In the genomic region with DNA sequence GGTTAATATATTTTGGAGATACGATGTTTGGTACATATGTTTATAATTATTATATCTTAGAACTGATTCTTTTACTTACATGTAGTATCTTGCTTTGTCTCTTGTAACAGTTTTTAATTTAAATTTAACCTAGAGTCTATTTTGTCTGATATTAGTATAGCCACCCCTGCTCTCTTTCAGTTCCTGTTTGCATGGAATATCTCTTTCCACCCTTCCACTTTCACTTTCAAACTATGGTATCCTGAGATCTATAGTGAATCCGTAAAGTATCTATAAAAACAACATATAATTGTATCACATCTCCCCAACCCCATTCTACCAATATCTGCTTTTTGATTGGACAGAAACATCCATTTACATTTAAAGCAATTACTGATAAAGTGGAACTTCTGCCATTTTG, we compare ENCODE assay signal across 20 cellular contexts. TPM values are rescaled to one million over a fixed set of nuclear protein-coding genes. Genes with fewer than 3 reads are reported as not detected.
DNase-seq lines count a peak whose midpoint lies in the region; ATAC-seq, FAIRE-seq and TF ChIP-seq lines count a peak whose summit lies in the region.
"Had no signal": no experiment of that assay in that cellular context is flagged by ENCODE, and none has a peak within 500 bp of the region (broad histone marks: within the 10 kb centered on the region; RNA-seq: fewer than 3 reads in every experiment).

No MANE protein-coding gene starts in this region.

- H3K4me3 Mint-ChIP-seq in CD14-positive monocyte = peak overlapping the region; percentile 70
- H3K4me3 Mint-ChIP-seq in dendritic cell treated with granulocyte-macrophage colony-stimulating factor and Interleukin-4, amounts not matched to agents 40 ng/mL and 50 ng/mL, for 4 days = peak overlapping the region; percentile 54
- H3K4me3 Mint-ChIP-seq: GM23338 had no signal

- no peak overlapping the region for H3K4me3 ChIP-seq in Karpas-422 (ENCODE audit: low read length)
- H3K4me3 ChIP-seq in psoas muscle = no peak overlapping the region
- H3K4me3 ChIP-seq in prostate gland = no peak overlapping the region
- H3K4me3 ChIP-seq: GM23338, ovary, skin epidermis had no signal

- H3K9ac ChIP-seq in Karpas-422 (ENCODE audit: low read length) = no peak overlapping the region

- peaks cover 8% of the 10 kb centered on the region for H3K4me1 Mint-ChIP-seq in CD14-positive monocyte
- H3K4me1 Mint-ChIP-seq in dendritic cell treated with granulocyte-macrophage colony-stimulating factor and Interleukin-4, amounts not matched to agents 40 ng/mL and 50 ng/mL, for 4 days (ENCODE audit: low read depth) = peaks cover 8% of the 10 kb centered on the region

- ATAC-seq in GM18498 (IDR thresholded peaks at IDR 0.05; ENCODE audit: unreplicated experiment) (peak; percentile 64), psoas muscle (no peak)
- ATAC-seq: GM23338 had no signal

- H3K27me3 Mint-ChIP-seq in CD14-positive monocyte (ENCODE audit: low read depth in 3 of 3) = no peaks in the 10 kb centered on the region
- no peaks in the 10 kb centered on the region for H3K27me3 Mint-ChIP-seq in dendritic cell treated with granulocyte-macrophage colony-stimulating factor and Interleukin-4, amounts not matched to agents 40 ng/mL and 50 ng/mL, for 4 days

- TF ChIP-seq CTCF in CD14-positive monocyte (IDR thresholded peaks at IDR 0.05) (no peak), D721Med (IDR thresholded peaks at IDR 0.05; ENCODE audit: insufficient read depth, missing control alignments) (no peak), psoas muscle (IDR thresholded peaks at IDR 0.05) (no peak), prostate gland (IDR thresholded peaks at IDR 0.05) (no peak)

- H3K79me2 ChIP-seq in Karpas-422 (ENCODE audit: low read length) = no peaks in the 10 kb centered on the region

- no peak overlapping the region for H3K27ac ChIP-seq in Karpas-422 (ENCODE audit: low read length)
- H3K27ac ChIP-seq in psoas muscle = no peak overlapping the region
- no peak overlapping the region for H3K27ac ChIP-seq in prostate gland
- H3K27ac ChIP-seq: ovary, skin epidermis had no signal

- no peaks in the 10 kb centered on the region for H3K27me3 ChIP-seq in Karpas-422 (ENCODE audit: low read length)
- H3K27me3 ChIP-seq in psoas muscle (ENCODE audit: insufficient read depth in 3 of 3, low read length in 2 of 3) = no peaks in the 10 kb centered on the region
- no peaks in the 10 kb centered on the region for H3K27me3 ChIP-seq in prostate gland (replicated peaks; ENCODE audit: insufficient read depth)
- H3K27me3 ChIP-seq: ovary had no signal

- TF ChIP-seq POLR2A in prostate gland (IDR thresholded peaks at IDR 0.05) = no peak

- H3K27ac Mint-ChIP-seq in CD14-positive monocyte = peak overlapping the region; percentile 6 to 92 (median 82)
- H3K27ac Mint-ChIP-seq in dendritic cell treated with granulocyte-macrophage colony-stimulating factor and Interleukin-4, amounts not matched to agents 40 ng/mL and 50 ng/mL, for 4 days = peak overlapping the region; percentile 76
- H3K27ac Mint-ChIP-seq: GM23338 had no signal

- H3K36me3 Mint-ChIP-seq in CD14-positive monocyte = peaks cover 0 to 1% of the 10 kb centered on the region in 2 donors
- no peaks in the 10 kb centered on the region for H3K36me3 Mint-ChIP-seq in dendritic cell treated with granulocyte-macrophage colony-stimulating factor and Interleukin-4, amounts not matched to agents 40 ng/mL and 50 ng/mL, for 4 days (ENCODE audit: low read depth)

- peak overlapping the region; percentile 30; the same call in 1 of the 2 replicates for H2AFZ ChIP-seq in Karpas-422 (ENCODE audit: low read length)
- H2AFZ ChIP-seq: GM23338 had no signal

- 93 to 96% (median 94%) methylated on average over 2 of the region's 2 CpGs for WGBS in psoas muscle, 3 donors
- 90% methylated on average over 2 of the region's 2 CpGs for WGBS in prostate gland

- intact Hi-C loops in CD14-positive monocyte (cut with micrococcal nuclease) = no loop called here
- intact Hi-C loops in dendritic cell treated with granulocyte-macrophage colony-stimulating factor and Interleukin-4, amounts not matched to agents 40 ng/mL and 50 ng/mL, for 4 days (cut with micrococcal nuclease) = no loop called here
- intact Hi-C loops in psoas muscle (cut with DNase I) = no loop called here
- intact Hi-C loops in prostate gland (cut with DNase I) = no loop called here

- H3K36me3 ChIP-seq in Karpas-422 (ENCODE audit: insufficient read depth, low read length) (no peaks in the 10 kb centered on the region), psoas muscle (ENCODE audit: insufficient read depth in 1 of 2, low read depth in 1 of 2) (no peaks in the 10 kb centered on the region), prostate gland (no peaks in the 10 kb centered on the region)
- H3K36me3 ChIP-seq: ovary had no signal

- peaks cover 2 to 8% (median 4%) of the 10 kb centered on the region in 7 donors for H3K9me3 Mint-ChIP-seq in CD14-positive monocyte
- no peaks in the 10 kb centered on the region for H3K9me3 Mint-ChIP-seq in dendritic cell treated with granulocyte-macrophage colony-stimulating factor and Interleukin-4, amounts not matched to agents 40 ng/mL and 50 ng/mL, for 4 days

- no peaks in the 10 kb centered on the region for H3K9me2 ChIP-seq in Karpas-422 (replicated peaks; ENCODE audit: insufficient read depth, low read length)

- H3K9me3 ChIP-seq in Karpas-422 (ENCODE audit: low read length) = no peaks in the 10 kb centered on the region
- H3K9me3 ChIP-seq in psoas muscle = no peaks in the 10 kb centered on the region
- no peaks in the 10 kb centered on the region for H3K9me3 ChIP-seq in prostate gland
- H3K9me3 ChIP-seq: ovary had no signal

- H3K4me2 ChIP-seq in Karpas-422 (ENCODE audit: low read depth, low read length, poor library complexity, severe bottlenecking) = peak overlapping the region; percentile 10
- H3K4me2 ChIP-seq: GM23338 had no signal

- no peak for FAIRE-seq in D721Med (lab: Jason Lieb, UNC)
- FAIRE-seq: GM19239, urothelium cell line had no signal

- H4K20me1 ChIP-seq in Karpas-422 (ENCODE audit: insufficient read depth, low read depth, low read length) = no peaks in the 10 kb centered on the region

- DNase-seq in CD14-positive monocyte (ENCODE audit: low spot score) (no peak), Karpas-422 (no peak), D721Med (ENCODE audit: insufficient read length, low spot score) (no peak), psoas muscle (no peak), prostate gland (ENCODE audit: low spot score) (no peak), DMS79 treated with DMSO at 0.1 percent for 48 hours (lab: John Stamatoyannopoulos, UW) (no peak)
- DNase-seq: activated gamma-delta T cell; EL; IMR-90; kidney glomerular epithelial cell; NCI-H1105 treated with DMSO at 0.1 percent for 48 hours; NCI-H2227 treated with DMSO at 0.1 percent for 48 hours; ovary; stimulated activated naive CD4-positive, alpha-beta T cell had no signal

- H3K4me1 ChIP-seq in Karpas-422 (ENCODE audit: low read length) = peaks cover 4% of the 10 kb centered on the region
- H3K4me1 ChIP-seq in psoas muscle = no peaks in the 10 kb centered on the region
- no peaks in the 10 kb centered on the region for H3K4me1 ChIP-seq in prostate gland (replicated peaks)

RNA-seq across cellular contexts. Expression of a gene that starts 7.2 kb away (rescaled TPM):
- polyA plus RNA-seq in CD14-positive monocyte = not detected
- total RNA-seq in Karpas-422 (2014; rRNA removed; shearing (Covaris generic); ENCODE audit: low replicate concordance) = 0.87 TPM in 1 of 2 replicates, not detected in the other
- not detected for total RNA-seq in psoas muscle
- not detected for polyA plus RNA-seq in psoas muscle
- total RNA-seq in prostate gland = under 1 TPM in 1 of 2 donors, not detected in 1; 0.68 TPM
- total RNA-seq: GM23338, IMR-90, ovary had no signal
- polyA plus RNA-seq: GM23338, IMR-90 had no signal

RNA-seq across cellular contexts. Expression of a gene that starts 51.2 kb away (rescaled TPM):
- polyA plus RNA-seq in CD14-positive monocyte (under 1 TPM; 0.26 to 0.52 TPM), psoas muscle (under 1 TPM; 0.55 to 0.73 (median 0.68) TPM)
- total RNA-seq in Karpas-422 (2014; rRNA removed; shearing (Covaris generic); ENCODE audit: low replicate concordance) = not detected in 2 replicates
- total RNA-seq in psoas muscle (under 1 TPM; 0.20 to 0.77 (median 0.55) TPM), prostate gland (1 to 10 TPM; 4.6 to 6.7 TPM)
